ENCODE assay signal across 1 cellular context in genomic region chr22:39152024-39152510, GRCh38.
TF ChIP-seq lines count a peak whose summit lies in the region.

No MANE protein-coding gene starts in this region.

TF ChIP-seq in H1, 55 proteins besides CTCF, POLR2A, EP300 and RAD21 (continued from another document):
- TF ChIP-seq KDM4A (IDR thresholded peaks at IDR 0.05; ENCODE audit: low read depth, low read length, severe bottlenecking) (peak; percentile 23), MAX (IDR thresholded peaks at IDR 0.05) (peak; percentile 31; the same call in 1 of the 2 replicates)
